19 cellular contexts compared by ENCODE assay signal in the genomic region with DNA sequence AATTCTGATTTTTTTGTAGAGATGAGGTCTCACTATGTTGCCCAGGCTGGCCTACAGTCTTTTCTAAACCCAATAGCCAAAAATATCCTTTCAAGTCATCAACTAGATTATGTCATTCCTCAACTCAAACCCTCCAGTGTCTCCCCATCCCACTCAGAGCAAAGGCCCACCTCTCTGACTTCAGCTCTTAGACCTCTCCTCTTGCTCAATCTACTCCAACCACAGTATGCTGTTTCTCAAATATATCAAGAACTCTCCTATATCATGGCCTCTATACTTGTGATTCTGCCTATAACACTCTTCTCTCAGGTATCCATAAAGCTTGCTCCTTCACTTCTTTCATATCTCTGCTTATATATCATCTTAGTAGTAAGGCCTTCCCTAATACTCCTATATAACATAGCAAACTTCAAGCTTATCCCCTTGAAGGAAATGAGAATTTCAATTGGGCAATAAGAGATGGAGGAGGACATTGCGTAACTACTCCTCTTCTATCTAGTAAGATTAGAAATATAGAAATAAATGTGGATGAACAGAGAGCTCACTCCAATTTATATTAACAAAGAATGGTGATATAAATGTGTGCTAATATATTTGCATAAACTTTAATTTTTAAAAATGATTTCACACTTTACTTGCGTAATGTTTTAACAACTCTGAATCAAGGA. TPM values are rescaled to one million over a fixed set of nuclear protein-coding genes. Genes with fewer than 3 reads are reported as not detected.
DNase-seq lines count a peak whose midpoint lies in the region; ATAC-seq, FAIRE-seq and TF ChIP-seq lines count a peak whose summit lies in the region.
"Had no signal": no experiment of that assay in that cellular context is flagged by ENCODE, and none has a peak within 500 bp of the region (broad histone marks: within the 10 kb centered on the region; RNA-seq: fewer than 3 reads in every experiment).

No MANE protein-coding gene starts in this region.

- no peak overlapping the region for H2BK15ac ChIP-seq in neuronal stem cell (ENCODE audit: low read length)

- WGBS in HepG2 (ENCODE audit: low lambda C conversion rate): 94% methylated on average over 2 of the region's 2 CpGs
- 86% methylated on average over 2 of the region's 2 CpGs for WGBS in right lobe of liver (ENCODE audit: insufficient coverage, low coverage, low lambda C conversion rate, missing lambda C conversion rate)
- no CpG with 5 or more reads among the region's 2 CpGs for WGBS in neuronal stem cell (ENCODE audit: extremely low coverage in 2 of 2, insufficient read length in 2 of 2, insufficient replicate concordance in 1 of 2), 2 donors

- no peak overlapping the region for H3K4me3 ChIP-seq in HepG2 (replicated peaks in 1 of 3; ENCODE audit: insufficient read depth in 1 of 3, low read depth in 2 of 3, low read length in 3 of 3)
- H3K4me3 ChIP-seq in right lobe of liver: no peak overlapping the region
- no peak overlapping the region for H3K4me3 ChIP-seq in neuronal stem cell (ENCODE audit: low read length in 2 of 2)

- H2BK5ac ChIP-seq in neuronal stem cell (ENCODE audit: low read length): no peak overlapping the region

- no peak overlapping the region for H2BK12ac ChIP-seq in neuronal stem cell (ENCODE audit: low read length)

- POLR2A ChIA-PET in HepG2 (lab: Yijun Ruan, JAX): no interaction called here

- ATAC-seq in HepG2 (no peak), right lobe of liver (no peak)

- H3K18ac ChIP-seq in neuronal stem cell (ENCODE audit: low read length): no peak overlapping the region

- H3K9ac ChIP-seq in HepG2 (ENCODE audit: insufficient read depth, low read depth, low read length) (no peak overlapping the region), neuronal stem cell (ENCODE audit: low read depth, low read length, poor library complexity) (no peak overlapping the region)
- H3K9ac ChIP-seq: SK-N-SH had no signal

- no peak overlapping the region for H4K91ac ChIP-seq in neuronal stem cell (ENCODE audit: low read depth, low read length, poor library complexity)

- H3K4me1 ChIP-seq in HepG2 (ENCODE audit: insufficient read depth, low read length) (no peaks in the 10 kb centered on the region), right lobe of liver (no peaks in the 10 kb centered on the region), neuronal stem cell (ENCODE audit: control insufficient read depth in 2 of 2, insufficient read depth in 1 of 2, low read depth in 1 of 2, low read length in 2 of 2) (no peaks in the 10 kb centered on the region)

- no peak overlapping the region for H3K27ac ChIP-seq in HepG2 (ENCODE audit: extremely low read length, insufficient read depth, low read length)
- H3K27ac ChIP-seq in right lobe of liver: no peak overlapping the region
- no peak overlapping the region for H3K27ac ChIP-seq in neuronal stem cell (replicated peaks; ENCODE audit: low read length)

- H3K4me2 ChIP-seq in HepG2 (ENCODE audit: low read depth, low read length) (no peak overlapping the region), neuronal stem cell (ENCODE audit: insufficient read depth, low read length, poor library complexity, severe bottlenecking) (no peak overlapping the region)
- H3K4me2 ChIP-seq: SK-N-SH had no signal

- TF ChIP-seq CTCF in HepG2 (CRISPR knock-in tag; IDR thresholded peaks at IDR 0.05) (no peak), right lobe of liver (IDR thresholded peaks at IDR 0.05) (no peak)

- H3K14ac ChIP-seq in neuronal stem cell (ENCODE audit: low read length): no peak overlapping the region

- TF ChIP-seq POLR2A in HepG2 (IDR thresholded peaks at IDR 0.05; ENCODE audit: insufficient read depth in 1 of 2, low read depth in 2 of 2, low read length in 2 of 2) (no peak), right lobe of liver (IDR thresholded peaks at IDR 0.05) (no peak)

- CTCF ChIA-PET in HepG2 (lab: Yijun Ruan, JAX; ENCODE audit: low intra/inter-chr PET ratio, low total read pairs): no interaction called here

- H3K23ac ChIP-seq in neuronal stem cell (ENCODE audit: low read depth, low read length, poor library complexity): no peak overlapping the region

- no peak for TF ChIP-seq RAD21 in HepG2 (CRISPR knock-in tag; IDR thresholded peaks at IDR 0.05)

- no peaks in the 10 kb centered on the region for H3K36me3 ChIP-seq in HepG2 (replicated peaks in 1 of 2; ENCODE audit: control insufficient read depth in 1 of 2, insufficient read depth in 2 of 2, low read length in 2 of 2)
- H3K36me3 ChIP-seq in right lobe of liver: no peaks in the 10 kb centered on the region
- no peaks in the 10 kb centered on the region for H3K36me3 ChIP-seq in neuronal stem cell (replicated peaks in 1 of 2; ENCODE audit: control insufficient read depth in 2 of 2, insufficient read depth in 2 of 2, low read length in 2 of 2)

- H4K8ac ChIP-seq in neuronal stem cell (ENCODE audit: low read depth, low read length): no peak overlapping the region

- no TSS peak for BruUV-seq in HepG2 (replicated peaks; lab: Mats Ljungman, UMichigan)

- H2BK120ac ChIP-seq in neuronal stem cell (ENCODE audit: low read depth, low read length): no peak overlapping the region

- H3K9me3 ChIP-seq in HepG2 (ENCODE audit: low read length) (no peaks in the 10 kb centered on the region), right lobe of liver (no peaks in the 10 kb centered on the region), neuronal stem cell (replicated peaks in 1 of 2; ENCODE audit: control insufficient read depth in 2 of 2, insufficient read depth in 1 of 2, low read depth in 1 of 2, low read length in 2 of 2) (no peaks in the 10 kb centered on the region)
- H3K9me3 ChIP-seq: SK-N-SH had no signal

- TF ChIP-seq EP300 in HepG2 (IDR thresholded peaks at IDR 0.05; ENCODE audit: low read depth in 2 of 2, low read length in 2 of 2) (no peak), HepG2 (CRISPR knock-in tag; IDR thresholded peaks at IDR 0.05; ENCODE audit: borderline replicate concordance) (no peak)

- H4K20me1 ChIP-seq in HepG2 (ENCODE audit: insufficient read depth, low read length): no peaks in the 10 kb centered on the region

- no peaks in the 10 kb centered on the region for H3K79me1 ChIP-seq in neuronal stem cell (ENCODE audit: low read depth, low read length)

- no peak overlapping the region for H2AFZ ChIP-seq in HepG2 (ENCODE audit: low read length)
- H2AFZ ChIP-seq in neuronal stem cell (ENCODE audit: low read length): no peak overlapping the region

- no peaks in the 10 kb centered on the region for H3K79me2 ChIP-seq in HepG2 (ENCODE audit: insufficient read depth, low read length)

- H2AK5ac ChIP-seq in neuronal stem cell (ENCODE audit: low read depth, low read length): no peak overlapping the region

- in situ Hi-C loops in HepG2 (cut with HindIII; ENCODE audit: extremely low pct_ligation_motif_present, low pct_unique_long_range_greater_than_20kb): no loop called here

- FAIRE-seq in HepG2 (lab: Jason Lieb, UNC): no peak
- FAIRE-seq in RCC 7860 (lab: Jason Lieb, UNC): no peak
- FAIRE-seq: A204.1, GM12892, GM19239 had no signal

- no peak for DNase-seq in HepG2 (ENCODE audit: low spot score)
- DNase-seq in right lobe of liver: no peak
- DNase-seq in OCI-M1 (lab: John Stamatoyannopoulos, UW): peak; percentile 56
- DNase-seq in fibroblast of peridontal ligament (ENCODE audit: extremely low read depth): peak; percentile 5
- DNase-seq in neuronal stem cell (ENCODE audit: low spot score): no peak
- no peak for DNase-seq in RCC 7860 (ENCODE audit: low spot score)
- no peak for DNase-seq in inferior parietal cortex (ENCODE audit: extremely low spot score)
- no peak for DNase-seq in DMS153 (lab: John Stamatoyannopoulos, UW)
- DNase-seq: DND-41, GDM1, KBM-7, NCI-H187 treated with DMSO at 0.1 percent for 48 hours, NCI-H2171 treated with DMSO at 0.1 percent for 48 hours, NCI-H510A, SK-N-SH had no signal

- intact Hi-C loops in HepG2 (cut with micrococcal nuclease; ENCODE audit: unreplicated experiment): no loop called here
- intact Hi-C loops in right lobe of liver (cut with DNase I): no loop called here

- H3K27me3 ChIP-seq in HepG2 (ENCODE audit: control insufficient read depth in 1 of 2, insufficient read depth in 2 of 2, low read length in 2 of 2) (no peaks in the 10 kb centered on the region), right lobe of liver (no peaks in the 10 kb centered on the region), neuronal stem cell (ENCODE audit: control insufficient read depth in 3 of 3, insufficient read depth in 3 of 3, low read depth in 1 of 3, low read length in 3 of 3) (no peaks in the 10 kb centered on the region)

- H3K4ac ChIP-seq in neuronal stem cell (ENCODE audit: low read length): no peak overlapping the region

RNA-seq across cellular contexts. Expression of a gene that starts 24.5 kb away (rescaled TPM):
- total RNA-seq in HepG2 (2016; rRNA removed; fragmentation: Illumina TruSeq; extraction: Trizol) (1.0 and 1.1 TPM in 2 replicates), right lobe of liver (1 to 10 TPM; 1.2 to 6.4 (median 2.5) TPM)
- 0.26 and 0.30 TPM in 2 replicates for total RNA-seq in HepG2 (2016; cell fraction: cytosol; rRNA removed; fragmentation: Illumina TruSeq; extraction: Trizol; ENCODE audit: low read depth)
- 0.73 and 0.87 TPM in 2 replicates for total RNA-seq in HepG2 (2016; cell fraction: insoluble cytoplasmic fraction; rRNA removed; fragmentation: Illumina TruSeq; extraction: Trizol)
- 0.48 and 1.1 TPM in 2 replicates for total RNA-seq in HepG2 (2016; cell fraction: membrane; rRNA removed; fragmentation: Illumina TruSeq; extraction: Trizol)
- total RNA-seq in HepG2 (2016; cell fraction: nucleus; rRNA removed; fragmentation: Illumina TruSeq; extraction: Trizol): 1.8 and 2.9 TPM in 2 replicates
- polyA plus RNA-seq in HepG2 (2011; rRNA removed): 0.34 and 0.46 TPM in 2 replicates
- 0.11 and 0.23 TPM in 2 replicates for polyA plus RNA-seq in HepG2 (2011; cell fraction: cytosol; rRNA removed)
- polyA plus RNA-seq in HepG2 (2011; cell fraction: nucleus; rRNA removed): 0.90 and 0.92 TPM in 2 replicates
- polyA plus RNA-seq in HepG2 (2012): 0.75 and 1.2 TPM in 2 replicates
- 0.08 TPM in 1 of 2 replicates, not detected in the other for polyA plus RNA-seq in HepG2 (2016; cell fraction: cytosol; fragmentation: Illumina TruSeq; extraction: Trizol; ENCODE audit: low read depth)
- 0.52 and 0.61 TPM in 2 replicates for polyA plus RNA-seq in HepG2 (2016; cell fraction: insoluble cytoplasmic fraction; fragmentation: Illumina TruSeq; extraction: Trizol; ENCODE audit: low read depth)
- 0.21 and 0.35 TPM in 2 replicates for polyA plus RNA-seq in HepG2 (2016; cell fraction: membrane; fragmentation: Illumina TruSeq; extraction: Trizol; ENCODE audit: low read depth)
- 0.83 and 1.5 TPM in 2 replicates for polyA plus RNA-seq in HepG2 (2016; cell fraction: nucleus; fragmentation: Illumina TruSeq; extraction: Trizol; ENCODE audit: insufficient read depth, low read depth)
- polyA minus RNA-seq in HepG2 (2011; rRNA and poly(A)+ RNA removed; ENCODE audit: low replicate concordance): 2.3 and 11.1 TPM in 2 replicates
- 0.59 and 0.97 TPM in 2 replicates for polyA minus RNA-seq in HepG2 (2011; cell fraction: cytosol; rRNA and poly(A)+ RNA removed)
- 9.3 and 12.7 TPM in 2 replicates for polyA minus RNA-seq in HepG2 (2011; cell fraction: nucleus; rRNA and poly(A)+ RNA removed)
- 1.2 TPM for polyA plus RNA-seq in neuronal stem cell (2013, experiment 1 of 2)
- 1.6 TPM for polyA plus RNA-seq in neuronal stem cell (2013, experiment 2 of 2)
- total RNA-seq: M059J had no signal

RNA-seq across cellular contexts. Expression of a gene that starts 25.7 kb away (rescaled TPM):
- total RNA-seq in HepG2 (2016; rRNA removed; fragmentation: Illumina TruSeq; extraction: Trizol) (54.8 and 81.8 TPM in 2 replicates), right lobe of liver (10 to 100 TPM; 14.3 to 28.5 (median 22.3) TPM)
- total RNA-seq in HepG2 (2016; cell fraction: cytosol; rRNA removed; fragmentation: Illumina TruSeq; extraction: Trizol; ENCODE audit: low read depth): 21.5 and 24.8 TPM in 2 replicates
- total RNA-seq in HepG2 (2016; cell fraction: insoluble cytoplasmic fraction; rRNA removed; fragmentation: Illumina TruSeq; extraction: Trizol): 56.1 and 83.6 TPM in 2 replicates
- total RNA-seq in HepG2 (2016; cell fraction: membrane; rRNA removed; fragmentation: Illumina TruSeq; extraction: Trizol): 45.7 and 58.4 TPM in 2 replicates
- 31.7 and 35.5 TPM in 2 replicates for total RNA-seq in HepG2 (2016; cell fraction: nucleus; rRNA removed; fragmentation: Illumina TruSeq; extraction: Trizol)
- 26.2 and 33.6 TPM in 2 replicates for polyA plus RNA-seq in HepG2 (2011; rRNA removed)
- polyA plus RNA-seq in HepG2 (2011; cell fraction: cytosol; rRNA removed): 14.0 and 25.9 TPM in 2 replicates
- 18.3 and 25.6 TPM in 2 replicates for polyA plus RNA-seq in HepG2 (2011; cell fraction: nucleus; rRNA removed)
- polyA plus RNA-seq in HepG2 (2012): 35.0 and 42.8 TPM in 2 replicates
- polyA plus RNA-seq in HepG2 (2016; cell fraction: cytosol; fragmentation: Illumina TruSeq; extraction: Trizol; ENCODE audit: low read depth): 29.0 and 34.2 TPM in 2 replicates
- polyA plus RNA-seq in HepG2 (2016; cell fraction: insoluble cytoplasmic fraction; fragmentation: Illumina TruSeq; extraction: Trizol; ENCODE audit: low read depth): 85.8 and 101 TPM in 2 replicates
- polyA plus RNA-seq in HepG2 (2016; cell fraction: membrane; fragmentation: Illumina TruSeq; extraction: Trizol; ENCODE audit: low read depth): 52.1 and 54.7 TPM in 2 replicates
- 54.1 and 62.9 TPM in 2 replicates for polyA plus RNA-seq in HepG2 (2016; cell fraction: nucleus; fragmentation: Illumina TruSeq; extraction: Trizol; ENCODE audit: insufficient read depth, low read depth)
- 4.8 and 14.2 TPM in 2 replicates for polyA minus RNA-seq in HepG2 (2011; rRNA and poly(A)+ RNA removed; ENCODE audit: low replicate concordance)
- 7.8 and 8.5 TPM in 2 replicates for polyA minus RNA-seq in HepG2 (2011; cell fraction: cytosol; rRNA and poly(A)+ RNA removed)
- 17.3 and 18.0 TPM in 2 replicates for polyA minus RNA-seq in HepG2 (2011; cell fraction: nucleus; rRNA and poly(A)+ RNA removed)
- polyA plus RNA-seq in neuronal stem cell (2013, experiment 1 of 2): 49.9 TPM
- 52.2 TPM for polyA plus RNA-seq in neuronal stem cell (2013, experiment 2 of 2)

RNA-seq across cellular contexts. Expression of a gene that starts 45.1 kb away (rescaled TPM):
- 66.9 and 68.7 TPM in 2 replicates for total RNA-seq in HepG2 (2016; rRNA removed; fragmentation: Illumina TruSeq; extraction: Trizol)
- 70.9 and 83.3 TPM in 2 replicates for total RNA-seq in HepG2 (2016; cell fraction: cytosol; rRNA removed; fragmentation: Illumina TruSeq; extraction: Trizol; ENCODE audit: low read depth)
- 67.5 and 67.8 TPM in 2 replicates for total RNA-seq in HepG2 (2016; cell fraction: insoluble cytoplasmic fraction; rRNA removed; fragmentation: Illumina TruSeq; extraction: Trizol)
- total RNA-seq in HepG2 (2016; cell fraction: membrane; rRNA removed; fragmentation: Illumina TruSeq; extraction: Trizol): 63.9 and 68.2 TPM in 2 replicates
- 33.4 and 36.6 TPM in 2 replicates for total RNA-seq in HepG2 (2016; cell fraction: nucleus; rRNA removed; fragmentation: Illumina TruSeq; extraction: Trizol)
- 33.8 and 59.5 TPM in 2 replicates for polyA plus RNA-seq in HepG2 (2011; rRNA removed)
- 21.4 and 31.6 TPM in 2 replicates for polyA plus RNA-seq in HepG2 (2011; cell fraction: cytosol; rRNA removed)
- polyA plus RNA-seq in HepG2 (2011; cell fraction: nucleus; rRNA removed): 6.2 and 6.7 TPM in 2 replicates
- 29.2 and 35.7 TPM in 2 replicates for polyA plus RNA-seq in HepG2 (2012)
- polyA plus RNA-seq in HepG2 (2016; cell fraction: cytosol; fragmentation: Illumina TruSeq; extraction: Trizol; ENCODE audit: low read depth): 69.5 and 78.7 TPM in 2 replicates
- polyA plus RNA-seq in HepG2 (2016; cell fraction: insoluble cytoplasmic fraction; fragmentation: Illumina TruSeq; extraction: Trizol; ENCODE audit: low read depth): 48.7 and 55.1 TPM in 2 replicates
- polyA plus RNA-seq in HepG2 (2016; cell fraction: membrane; fragmentation: Illumina TruSeq; extraction: Trizol; ENCODE audit: low read depth): 51.3 and 53.8 TPM in 2 replicates
- polyA plus RNA-seq in HepG2 (2016; cell fraction: nucleus; fragmentation: Illumina TruSeq; extraction: Trizol; ENCODE audit: insufficient read depth, low read depth): 45.8 and 47.6 TPM in 2 replicates
- polyA minus RNA-seq in HepG2 (2011; rRNA and poly(A)+ RNA removed; ENCODE audit: low replicate concordance): 9.7 and 17.8 TPM in 2 replicates
- polyA minus RNA-seq in HepG2 (2011; cell fraction: cytosol; rRNA and poly(A)+ RNA removed): 3.4 and 4.2 TPM in 2 replicates
- polyA minus RNA-seq in HepG2 (2011; cell fraction: nucleus; rRNA and poly(A)+ RNA removed): 6.8 and 10.1 TPM in 2 replicates
- 10 to 100 TPM; 13.4 to 22.9 (median 17.7) TPM for total RNA-seq in right lobe of liver
- polyA plus RNA-seq in neuronal stem cell (2013, experiment 1 of 2): 49.6 TPM
- 51.7 TPM for polyA plus RNA-seq in neuronal stem cell (2013, experiment 2 of 2)

Comparison
In these comparisons a context has a peak if more than half of its experiments do, and no peak if none do; other contexts are left out.
1. DNase-seq: peak in OCI-M1 (single experiment) and fibroblast of peridontal ligament (single experiment); none in HepG2 (single experiment), right lobe of liver (0 of 3), neuronal stem cell (single experiment), RCC 7860 (single experiment), inferior parietal cortex (single experiment) and DMS153 (single experiment).